ENCODE assay signal across 5 cellular contexts in genomic region chr15:21026848-21027247, GRCh38.
DNase-seq lines count a peak whose midpoint lies in the region; ATAC-seq, FAIRE-seq and TF ChIP-seq lines count a peak whose summit lies in the region.
"Not testable (repeated sequence)": the region's sequence is repeated elsewhere in the genome, so short reads cannot be mapped to it uniquely, and the experiment has no call there.

No MANE protein-coding gene starts in this region.

- H3K27me3 Mint-ChIP-seq in chondrocyte (ENCODE audit: low read depth) = not testable (repeated sequence)

- not testable (repeated sequence) for TF ChIP-seq POLR2A in spleen (IDR thresholded peaks at IDR 0.05)

- H3K27ac ChIP-seq in kidney (ENCODE audit: low read depth in 2 of 2, low read length in 2 of 2); lower lobe of right lung; spleen: not testable (repeated sequence)

- not testable (repeated sequence) for H3K27ac Mint-ChIP-seq in chondrocyte (ENCODE audit: unreplicated experiment)

- H3K9ac ChIP-seq in kidney (ENCODE audit: low read length in 2 of 2) = not testable (repeated sequence)

- WGBS in spleen, 5 donors = 83 to 93% (median 90%) methylated on average over 5 to 8 of the region's 12 CpGs; no CpG with 5 or more reads in 2 of the 5 donors

- DNase-seq in chondrocyte (ENCODE audit: low spot score) (peak; percentile 81), Right ventricle myocardium inferior (ENCODE audit: missing footprints) (peak; percentile 30), kidney (peak; percentile 65), lower lobe of right lung (peak; percentile 44), spleen (peak; percentile 66)

- intact Hi-C loops in Right ventricle myocardium inferior (cut with DNase I); kidney (cut with DNase I); lower lobe of right lung (cut with DNase I); spleen (cut with DNase I; ENCODE audit: low total_unique reads): not testable (repeated sequence)

- H3K4me3 Mint-ChIP-seq in chondrocyte (ENCODE audit: unreplicated experiment) = not testable (repeated sequence)

- H3K4me1 ChIP-seq in kidney (ENCODE audit: control insufficient read depth in 1 of 2, insufficient read depth in 1 of 2, low read depth in 1 of 2, low read length in 2 of 2); lower lobe of right lung; spleen: not testable (repeated sequence)

- not testable (repeated sequence) for TF ChIP-seq CTCF in chondrocyte (IDR thresholded peaks at IDR 0.05); kidney (IDR thresholded peaks at IDR 0.05; ENCODE audit: borderline replicate concordance, extremely low read depth, insufficient read depth); lower lobe of right lung (IDR thresholded peaks at IDR 0.05); spleen (IDR thresholded peaks at IDR 0.05 in 8 of 11, conservative IDR thresholded peaks at IDR 0.05 in 3 of 11)

- H3K27me3 ChIP-seq in lower lobe of right lung (ENCODE audit: low read depth); spleen (replicated peaks in 1 of 7): not testable (repeated sequence)

- not testable (repeated sequence) for H3K36me3 ChIP-seq in kidney (ENCODE audit: control insufficient read depth in 1 of 2, insufficient read depth in 2 of 2, low read length in 2 of 2); lower lobe of right lung; spleen

- H3K36me3 Mint-ChIP-seq in chondrocyte (ENCODE audit: low read depth) = not testable (repeated sequence)

- H3K9me3 ChIP-seq in kidney (ENCODE audit: control insufficient read depth in 1 of 2, low read length in 2 of 2); lower lobe of right lung; spleen: not testable (repeated sequence)

- not testable (repeated sequence) for H3K9me3 Mint-ChIP-seq in chondrocyte (ENCODE audit: low read depth)

- FAIRE-seq in kidney (lab: Jason Lieb, UNC) = not testable (repeated sequence)

- not testable (repeated sequence) for H3K4me3 ChIP-seq in kidney (ENCODE audit: low read length in 2 of 2); lower lobe of right lung; spleen

- not testable (repeated sequence) for H3K4me1 Mint-ChIP-seq in chondrocyte (ENCODE audit: low read depth)

- not testable (repeated sequence) for ATAC-seq in Right ventricle myocardium inferior
- ATAC-seq in lower lobe of right lung = peak in 1 of 2 donors; percentile 16

Comparison
In these comparisons a context has a peak if more than half of its experiments do, and no peak if none do; other contexts are left out.
1. DNase-seq: peak in every context shown above with its lines; median percentile 81 in chondrocyte; 66 in spleen; 65 in kidney; 44 in lower lobe of right lung; 30 in Right ventricle myocardium inferior.